ENCODE assay signal across 8 cellular contexts in genomic region chr17:36546418-36547093, GRCh38. TPM values are rescaled to one million over a fixed set of nuclear protein-coding genes. Genes with fewer than 3 reads are reported as not detected.
DNase-seq lines count a peak whose midpoint lies in the region; ATAC-seq and TF ChIP-seq lines count a peak whose summit lies in the region.

No MANE protein-coding gene starts in this region.

- H3K36me3 ChIP-seq in trophoblast cell (ENCODE audit: control insufficient read depth in 1 of 2, insufficient read depth in 2 of 2, low read length in 2 of 2), result peaks cover 0 to 4% of the 10 kb centered on the region in 2 experiments

- H3K23ac ChIP-seq in trophoblast cell (ENCODE audit: low read length), result no peak overlapping the region

- H3K9ac ChIP-seq in trophoblast cell (ENCODE audit: low read length), result no peak overlapping the region

- no peak overlapping the region for H4K91ac ChIP-seq in trophoblast cell (ENCODE audit: low read depth, low read length)

- peaks cover 7% of the 10 kb centered on the region for H3K36me3 Mint-ChIP-seq in endothelial cell (ENCODE audit: low read depth, unreplicated experiment)

- peak overlapping the region; percentile 97 for H3K4me3 Mint-ChIP-seq in endothelial cell (ENCODE audit: unreplicated experiment)

- H3K27me3 ChIP-seq in trophoblast cell (ENCODE audit: insufficient read depth, low read length), result no peaks in the 10 kb centered on the region

- no peaks in the 10 kb centered on the region for H3K9me3 ChIP-seq in trophoblast cell (ENCODE audit: insufficient read depth, low read depth, low read length)

- H3K27ac Mint-ChIP-seq in endothelial cell (ENCODE audit: unreplicated experiment), result peak overlapping the region; percentile 95

- TF ChIP-seq CTCF in endothelial cell (IDR thresholded peaks at IDR 0.05; ENCODE audit: unreplicated experiment), result no peak

- H3K14ac ChIP-seq in trophoblast cell (ENCODE audit: low read length), result no peak overlapping the region

- intact Hi-C loops in left colon (cut with DNase I, micrococcal nuclease), result loop anchor here in 1 of 2 donors (5.0 kb wide), 1 partner anchor 46 kb away; the partner anchor contains the start of gene DHRS11

- H3K27me3 Mint-ChIP-seq in endothelial cell (ENCODE audit: unreplicated experiment), result peaks cover 10% of the 10 kb centered on the region

- no peak overlapping the region for H2AK5ac ChIP-seq in trophoblast cell (ENCODE audit: low read length)

- ATAC-seq in left colon (no peak), HG03460 (IDR thresholded peaks at IDR 0.05; ENCODE audit: unreplicated experiment) (no peak), HG03378 (IDR thresholded peaks at IDR 0.05; ENCODE audit: unreplicated experiment) (no peak)

- H2BK5ac ChIP-seq in trophoblast cell (ENCODE audit: low read depth, low read length, poor library complexity), result no peak overlapping the region

- H4K12ac ChIP-seq in trophoblast cell (ENCODE audit: low read depth, low read length), result no peak overlapping the region

- peaks cover 0 to 3% of the 10 kb centered on the region in 2 experiments for H3K4me1 ChIP-seq in trophoblast cell (ENCODE audit: control insufficient read depth in 1 of 2, insufficient read depth in 2 of 2, low read length in 2 of 2)

- H2AFZ ChIP-seq in trophoblast cell (ENCODE audit: insufficient read depth, low read length, poor library complexity), result no peak overlapping the region

- H3K79me1 ChIP-seq in trophoblast cell (ENCODE audit: low read length), result peaks cover 16% of the 10 kb centered on the region

- peaks cover 18% of the 10 kb centered on the region for H3K4me1 Mint-ChIP-seq in endothelial cell (ENCODE audit: unreplicated experiment)

- H3K4ac ChIP-seq in trophoblast cell (ENCODE audit: low read depth, low read length), result no peak overlapping the region

- H3K27ac ChIP-seq in trophoblast cell (ENCODE audit: low read depth, low read length), result no peak overlapping the region

- no peaks in the 10 kb centered on the region for H3K9me3 Mint-ChIP-seq in endothelial cell (ENCODE audit: unreplicated experiment)

- DNase-seq in ELR (ENCODE audit: low read depth) (peak; percentile 39), OCI-M1 (lab: John Stamatoyannopoulos, UW) (peak; percentile 45), endothelial cell (ENCODE audit: low spot score) (no peak), trophoblast cell (no peak), left colon (no peak), 8988T (no peak)

- H4K8ac ChIP-seq in trophoblast cell (ENCODE audit: low read depth, low read length), result no peak overlapping the region

- peaks cover 16% of the 10 kb centered on the region for H3K79me2 ChIP-seq in trophoblast cell (ENCODE audit: control insufficient read depth, insufficient read depth, low read length, poor library complexity)

- H3K4me2 ChIP-seq in trophoblast cell (ENCODE audit: low read length), result peak overlapping the region; percentile 88

- no peak overlapping the region for H3K18ac ChIP-seq in trophoblast cell (ENCODE audit: low read length)

- no CpG with 5 or more reads among the region's 7 CpGs for WGBS in trophoblast cell (ENCODE audit: extremely low coverage, insufficient coverage, insufficient read length)

- no peak overlapping the region for H3K4me3 ChIP-seq in trophoblast cell (ENCODE audit: low read depth, low read length)

- no peak overlapping the region for H2BK12ac ChIP-seq in trophoblast cell (ENCODE audit: low read length)

- no peak overlapping the region for H2BK120ac ChIP-seq in trophoblast cell (ENCODE audit: insufficient read depth, low read length, poor library complexity)

RNA-seq across cellular contexts. Expression of gene GGNBP2, which starts 1.8 kb away (rescaled TPM):
- total RNA-seq in endothelial cell (ENCODE audit: unreplicated experiment), result 84.4 TPM
- 61.1 and 62.0 TPM in 2 replicates for polyA plus RNA-seq in trophoblast cell (2013)
- total RNA-seq in left colon, result 10 to 100 TPM; 76.4 to 86.7 TPM

RNA-seq across cellular contexts. Expression of gene PIGW, which starts 11.8 kb away (rescaled TPM):
- total RNA-seq in endothelial cell (ENCODE audit: unreplicated experiment) (5.4 TPM), left colon (1 to 10 TPM; 6.0 to 9.3 TPM)
- polyA plus RNA-seq in trophoblast cell (2013), result 7.0 and 7.1 TPM in 2 replicates

RNA-seq across cellular contexts. Expression of gene MYO19, which starts 11.9 kb away (rescaled TPM):
- total RNA-seq in endothelial cell (ENCODE audit: unreplicated experiment) (60.3 TPM), left colon (10 to 100 TPM; 68.4 to 99.3 TPM)
- 43.1 and 44.7 TPM in 2 replicates for polyA plus RNA-seq in trophoblast cell (2013)

RNA-seq across cellular contexts. Expression of gene DHRS11, which starts 45.1 kb away (rescaled TPM):
- total RNA-seq in endothelial cell (ENCODE audit: unreplicated experiment) (3.9 TPM), left colon (100 to 1,000 TPM; 221 to 249 TPM)
- 5.6 and 5.7 TPM in 2 replicates for polyA plus RNA-seq in trophoblast cell (2013)

RNA-seq across cellular contexts. Expression of gene MRM1, which starts 54.8 kb away (rescaled TPM):
- total RNA-seq in endothelial cell (ENCODE audit: unreplicated experiment) (1.7 TPM), left colon (10 to 100 TPM in 1 of 2 donors, 1 to 10 TPM in 1; 7.6 to 10.2 TPM)
- polyA plus RNA-seq in trophoblast cell (2013), result 0.86 and 1.1 TPM in 2 replicates

Comparison
In these comparisons a context has a peak if more than half of its experiments do, and no peak if none do; other contexts are left out.
1. DNase-seq: peak in ELR (single experiment) and OCI-M1 (single experiment); none in endothelial cell (single experiment), trophoblast cell (0 of 2), left colon (0 of 2) and 8988T (single experiment).